ENCODE assay signal across 24 cellular contexts in the genomic region with DNA sequence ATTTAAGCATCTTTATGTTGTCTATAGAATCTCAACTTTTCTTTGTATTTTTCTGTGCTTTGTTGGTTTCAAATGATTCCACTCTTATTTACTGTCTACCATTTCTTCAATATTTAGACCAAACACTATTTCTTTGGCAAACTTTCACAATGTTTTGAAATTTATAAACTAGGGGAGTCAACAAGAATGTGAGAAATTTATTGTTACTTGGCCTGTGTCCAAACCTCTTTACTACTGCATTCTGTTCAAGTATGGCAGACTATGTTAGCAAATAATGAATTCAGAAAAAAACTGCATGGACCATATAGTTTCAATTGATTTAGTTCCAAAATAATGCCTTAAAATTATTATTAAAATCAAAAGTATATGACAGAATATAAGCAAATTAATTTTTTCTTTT.
"Had no signal": no experiment of that assay in that cellular context is flagged by ENCODE, and none has a peak within 500 bp of the region (broad histone marks: within the 10 kb centered on the region; RNA-seq: fewer than 3 reads in every experiment).

No MANE protein-coding gene starts in this region.

- H3K36me3 ChIP-seq: adrenal gland had no signal

- H3K27ac ChIP-seq: adrenal gland, SK-N-MC, VCaP had no signal

- H3K27me3 ChIP-seq: adrenal gland had no signal

- FAIRE-seq: bronchial epithelial cell had no signal

- H3K4me1 ChIP-seq: adrenal gland had no signal

- DNase-seq: activated CD4-positive, alpha-beta memory T cell treated with anti-CD3 and anti-CD28 coated beads, Interleukin-2, amount 10 ng/mL, durations not matched to agents 7 days and 5 days; activated CD4-positive, alpha-beta T cell treated with anti-CD3 and anti-CD28 coated beads, Interleukin-2, amount 10 ng/mL, durations not matched to agents 7 days and 5 days; activated CD4-positive, CD25-positive, alpha-beta regulatory T cell; activated gamma-delta T cell treated with Interleukin-2 at 50 U/mL for 16 hours; activated naive CD4-positive, alpha-beta T cell treated with anti-CD3 and anti-CD28 coated beads, Interleukin-2, amount 10 ng/mL, durations not matched to agents 7 days and 5 days; activated naive CD8-positive, alpha-beta T cell treated with anti-CD3 and anti-CD28 coated beads for 36 hours; activated T-cell treated with anti-CD3 and anti-CD28 coated beads for 4 hours; activated T-cell treated with anti-CD3 and anti-CD28 coated beads, Interleukin-2, amount 50 U/mL, for 48 hours; adrenal gland; aorta; NCI-H146; NCI-H187 treated with DMSO at 0.1 percent for 48 hours; NCI-H2081 treated with DMSO at 0.1 percent for 48 hours; NCI-H2171 treated with DMSO at 0.1 percent for 48 hours; NCI-H345; NCI-H510A; NCI-H69; NK-92 treated with Interleukin-12 subunit alpha and Interleukin-12 subunit beta, amount 100 ng/mL, for 24 hours; OCI-M1; RPMI8226; T-helper 1 cell had no signal

- H3K4me3 ChIP-seq: adrenal gland, SK-N-MC had no signal

- H3K9me3 ChIP-seq: adrenal gland had no signal
